Comparison of ENCODE assay signal across 8 cellular contexts in genomic region chr17:79728169-79728907, GRCh38. TPM values are rescaled to one million over a fixed set of nuclear protein-coding genes. Genes with fewer than 3 reads are reported as not detected.
DNase-seq lines count a peak whose midpoint lies in the region; ATAC-seq and TF ChIP-seq lines count a peak whose summit lies in the region.

No MANE protein-coding gene starts in this region.

- H2BK15ac ChIP-seq in IMR-90 (ENCODE audit: low read depth, low read length), result no peak overlapping the region

- no peak for TF ChIP-seq RAD21 in IMR-90 (IDR thresholded peaks at IDR 0.05; ENCODE audit: low read length)

- H3K27ac Mint-ChIP-seq in activated T-cell treated with anti-CD3 and anti-CD28 coated beads, Interleukin-2, amount 50 U/mL, for 72 hours, result peak overlapping the region; percentile 67
- peak overlapping the region; percentile 72 to 85 for H3K27ac Mint-ChIP-seq in natural killer cell
- peak overlapping the region; percentile 74 for H3K27ac Mint-ChIP-seq in stimulated activated effector memory CD8-positive, alpha-beta T cell treated with anti-CD3 and anti-CD28 coated beads, Interleukin-12 subunit alpha, Interleukin-12 subunit beta, amount 100 ng/mL, for 72 hours

- ATAC-seq in IMR-90 (ENCODE audit: low read depth) (peak; percentile 92), natural killer cell (peak; percentile 74 to 94 (median 92)), GM21515 (IDR thresholded peaks at IDR 0.05; ENCODE audit: unreplicated experiment) (no peak)
- peak; percentile 88 to 90 for ATAC-seq in activated T-cell treated with anti-CD3 and anti-CD28 coated beads, Interleukin-2, amount 50 U/mL, for 72 hours (replicated peaks in 1 of 2)
- peak; percentile 76 for ATAC-seq in stimulated activated effector memory CD8-positive, alpha-beta T cell treated with anti-CD3 and anti-CD28 coated beads, Interleukin-12 subunit alpha, Interleukin-12 subunit beta, amount 100 ng/mL, for 72 hours

- intact Hi-C loops in IMR-90 (cut with micrococcal nuclease) (no loop called here), PC-9 (cut with micrococcal nuclease; ENCODE audit: unreplicated experiment) (no loop called here), natural killer cell (cut with micrococcal nuclease) (no loop called here)

- H2BK20ac ChIP-seq in IMR-90 (ENCODE audit: low read depth, low read length), result no peak overlapping the region

- no peaks in the 10 kb centered on the region for H3K36me3 ChIP-seq in IMR-90 (ENCODE audit: control insufficient read depth, insufficient read depth, low read length)
- H3K36me3 ChIP-seq in PC-9 (ENCODE audit: low read depth), result no peaks in the 10 kb centered on the region

- peak overlapping the region; percentile 71 to 88 for H4K8ac ChIP-seq in IMR-90 (ENCODE audit: low read depth in 2 of 2, low read length in 2 of 2)

- peak overlapping the region; percentile 79 to 80 for H3K4me3 Mint-ChIP-seq in activated T-cell treated with anti-CD3 and anti-CD28 coated beads, Interleukin-2, amount 50 U/mL, for 72 hours
- H3K4me3 Mint-ChIP-seq in natural killer cell, result peak overlapping the region; percentile 76
- peak overlapping the region; percentile 60 for H3K4me3 Mint-ChIP-seq in stimulated activated effector memory CD8-positive, alpha-beta T cell treated with anti-CD3 and anti-CD28 coated beads, Interleukin-12 subunit alpha, Interleukin-12 subunit beta, amount 100 ng/mL, for 72 hours

- H3K27me3 ChIP-seq in IMR-90 (ENCODE audit: control insufficient read depth, insufficient read depth, low read length) (no peaks in the 10 kb centered on the region; the same call in 1 of the 2 replicates), PC-9 (ENCODE audit: insufficient read depth, low read depth) (no peaks in the 10 kb centered on the region)

- no peaks in the 10 kb centered on the region for H4K20me1 ChIP-seq in IMR-90 (ENCODE audit: insufficient read depth, low read length)
- no peaks in the 10 kb centered on the region for H4K20me1 ChIP-seq in PC-9 (ENCODE audit: insufficient read depth)

- H3K4me3 ChIP-seq in IMR-90 (ENCODE audit: insufficient read depth, low read depth, low read length), result no peak overlapping the region
- H3K4me3 ChIP-seq in PC-9, result no peak overlapping the region

- no peaks in the 10 kb centered on the region for H3K79me1 ChIP-seq in IMR-90 (ENCODE audit: low read depth in 1 of 2, low read length in 2 of 2)

- H3K9me1 ChIP-seq in IMR-90 (ENCODE audit: insufficient read depth, low read length), result peaks cover 3% of the 10 kb centered on the region; the same call in 1 of the 2 replicates

- no peak overlapping the region for H3K9ac ChIP-seq in IMR-90 (ENCODE audit: low read depth, low read length)

- H3K4me1 ChIP-seq in IMR-90 (ENCODE audit: control insufficient read depth, insufficient read depth, low read length) (no peaks in the 10 kb centered on the region), PC-9 (replicated peaks; ENCODE audit: insufficient read depth) (no peaks in the 10 kb centered on the region)

- peak overlapping the region; percentile 66 for H4K5ac ChIP-seq in IMR-90 (ENCODE audit: low read depth, low read length)

- no peak overlapping the region for H3K14ac ChIP-seq in IMR-90 (replicated peaks; ENCODE audit: low read depth, low read length)

- H2BK120ac ChIP-seq in IMR-90 (ENCODE audit: low read depth, low read length), result no peak overlapping the region

- 85% methylated on average over 8 of the region's 22 CpGs; no CpG with 5 or more reads in 1 of the 2 experiments for WGBS in IMR-90 (ENCODE audit: extremely low coverage in 2 of 2, insufficient read length in 1 of 2), 2 experiments

- CTCF ChIA-PET in IMR-90 (lab: Yijun Ruan, JAX), result interaction anchor here (0.9 kb wide), 1 partner anchor 14 kb away, joined by 3 read pairs; no protein-coding TSS in a partner anchor
- CTCF ChIA-PET in PC-9 (lab: Charles Lee), result no interaction called here

- no peak overlapping the region for H3K56ac ChIP-seq in IMR-90 (ENCODE audit: extremely low read depth, insufficient read depth, low read length)

- H3K4me1 Mint-ChIP-seq in activated T-cell treated with anti-CD3 and anti-CD28 coated beads, Interleukin-2, amount 50 U/mL, for 72 hours (ENCODE audit: low read depth), result peaks cover 12% of the 10 kb centered on the region
- H3K4me1 Mint-ChIP-seq in natural killer cell, result peaks cover 18% of the 10 kb centered on the region in 2 donors
- peaks cover 50% of the 10 kb centered on the region for H3K4me1 Mint-ChIP-seq in stimulated activated effector memory CD8-positive, alpha-beta T cell treated with anti-CD3 and anti-CD28 coated beads, Interleukin-12 subunit alpha, Interleukin-12 subunit beta, amount 100 ng/mL, for 72 hours

- no peaks in the 10 kb centered on the region for H3K36me3 Mint-ChIP-seq in activated T-cell treated with anti-CD3 and anti-CD28 coated beads, Interleukin-2, amount 50 U/mL, for 72 hours (ENCODE audit: insufficient read depth in 2 of 2)
- no peaks in the 10 kb centered on the region for H3K36me3 Mint-ChIP-seq in natural killer cell
- H3K36me3 Mint-ChIP-seq in stimulated activated effector memory CD8-positive, alpha-beta T cell treated with anti-CD3 and anti-CD28 coated beads, Interleukin-12 subunit alpha, Interleukin-12 subunit beta, amount 100 ng/mL, for 72 hours, result peaks cover 6% of the 10 kb centered on the region

- no peaks in the 10 kb centered on the region for H3K27me3 Mint-ChIP-seq in activated T-cell treated with anti-CD3 and anti-CD28 coated beads, Interleukin-2, amount 50 U/mL, for 72 hours (ENCODE audit: low read depth)
- H3K27me3 Mint-ChIP-seq in natural killer cell (ENCODE audit: low read depth in 2 of 2), result no peaks in the 10 kb centered on the region

- H3K4me2 ChIP-seq in IMR-90 (ENCODE audit: low read depth, low read length), result peak overlapping the region; percentile 31; the same call in 1 of the 2 replicates
- H3K4me2 ChIP-seq in PC-9, result peak overlapping the region; percentile 43

- H3K4ac ChIP-seq in IMR-90 (ENCODE audit: low read depth, low read length), result peak overlapping the region; percentile 63

- BruUV-seq in IMR-90 (replicated peaks; lab: Mats Ljungman, UMichigan) (no TSS peak), PC-9 (replicated peaks; lab: Mats Ljungman, UMichigan) (no TSS peak)

- dilution Hi-C loops in IMR-90 (cut with HindIII; ENCODE audit: low sequenced_read_pairs, unreplicated experiment), result no loop called here

- TF ChIP-seq CTCF in IMR-90 (conservative IDR thresholded peaks at IDR 0.05; ENCODE audit: low read depth, low read length) (no peak), PC-9 (conservative IDR thresholded peaks at IDR 0.05) (no peak), natural killer cell (IDR thresholded peaks at IDR 0.05) (no peak)

- H3K9me3 Mint-ChIP-seq in activated T-cell treated with anti-CD3 and anti-CD28 coated beads, Interleukin-2, amount 50 U/mL, for 72 hours, result no peaks in the 10 kb centered on the region
- no peaks in the 10 kb centered on the region for H3K9me3 Mint-ChIP-seq in natural killer cell
- no peaks in the 10 kb centered on the region for H3K9me3 Mint-ChIP-seq in stimulated activated effector memory CD8-positive, alpha-beta T cell treated with anti-CD3 and anti-CD28 coated beads, Interleukin-12 subunit alpha, Interleukin-12 subunit beta, amount 100 ng/mL, for 72 hours

- no peaks in the 10 kb centered on the region for H3K9me2 ChIP-seq in PC-9 (ENCODE audit: insufficient read depth)

- POLR2A ChIA-PET in IMR-90 (lab: Charles Lee; ENCODE audit: unreplicated experiment), result no interaction called here
- POLR2A ChIA-PET in PC-9 (lab: Charles Lee; ENCODE audit: unreplicated experiment), result no interaction called here

- H3K23ac ChIP-seq in IMR-90 (ENCODE audit: low read depth, low read length), result no peak overlapping the region

- no peak for TF ChIP-seq POLR2A in IMR-90 (IDR thresholded peaks at IDR 0.05; ENCODE audit: low read depth, low read length)

- no peak overlapping the region for H2BK5ac ChIP-seq in IMR-90 (ENCODE audit: low read depth, low read length, poor library complexity, severe bottlenecking)

- H3K27ac ChIP-seq in IMR-90 (ENCODE audit: insufficient read depth, low read length), result no peak overlapping the region; the same call in 1 of the 2 replicates
- no peak overlapping the region for H3K27ac ChIP-seq in PC-9

- H4K91ac ChIP-seq in IMR-90 (ENCODE audit: insufficient read depth, low read depth, low read length), result no peak overlapping the region

- H3K79me2 ChIP-seq in PC-9 (ENCODE audit: low read depth), result no peaks in the 10 kb centered on the region

- H2AK5ac ChIP-seq in IMR-90 (ENCODE audit: low read depth, low read length), result no peak overlapping the region

- H2AFZ ChIP-seq in IMR-90 (replicated peaks; ENCODE audit: low read length, poor library complexity) (peak overlapping the region; percentile 96), PC-9 (no peak overlapping the region)

- DNase-seq in EL, result peak; percentile 88
- peak; percentile 91 for DNase-seq in IMR-90
- peak; percentile 60 to 70 for DNase-seq in PC-9
- peak; percentile 84 to 87 for DNase-seq in activated T-cell treated with anti-CD3 and anti-CD28 coated beads, Interleukin-2, amount 50 U/mL, for 72 hours
- DNase-seq in fibroblast of gingiva (ENCODE audit: low read depth), result peak; percentile 88
- DNase-seq in natural killer cell, result peak; percentile 77
- DNase-seq in stimulated activated effector memory CD8-positive, alpha-beta T cell treated with anti-CD3 and anti-CD28 coated beads, Interleukin-12 subunit alpha, Interleukin-12 subunit beta, amount 100 ng/mL, for 72 hours (ENCODE audit: low spot score in 2 of 2), result peak; percentile 63 to 88

- H3F3A ChIP-seq in PC-9 (ENCODE audit: insufficient read depth, low read depth), result no peaks in the 10 kb centered on the region

- in situ Hi-C loops in IMR-90 (cut with MboI; ENCODE audit: low sequenced_read_pairs), result no loop called here

- H3K9me3 ChIP-seq in IMR-90 (ENCODE audit: control insufficient read depth, insufficient read depth, low read length) (no peaks in the 10 kb centered on the region), PC-9 (ENCODE audit: insufficient read depth, low read depth) (no peaks in the 10 kb centered on the region)

- H2AK9ac ChIP-seq in IMR-90 (replicated peaks; ENCODE audit: low read depth, low read length, poor library complexity), result no peak overlapping the region

- H3K18ac ChIP-seq in IMR-90 (ENCODE audit: low read depth, low read length), result no peak overlapping the region

RNA-seq across cellular contexts. Expression of gene ENPP7, which starts 2.4 kb away (rescaled TPM):
- total RNA-seq in IMR-90 (2012; rRNA removed) (not detected in 2 replicates), PC-9 (2021) (not detected in 2 replicates), natural killer cell (under 1 TPM in 1 of 3 donors, not detected in 2; 0.95 TPM)
- polyA plus RNA-seq in IMR-90 (2012; rRNA removed), result not detected in 2 replicates
- not detected in 2 replicates for polyA plus RNA-seq in IMR-90 (2012; cell fraction: cytosol; rRNA removed)
- not detected in 2 replicates for polyA plus RNA-seq in IMR-90 (2012; cell fraction: nucleus; rRNA removed; ENCODE audit: low replicate concordance)
- total RNA-seq in activated T-cell treated with anti-CD3 and anti-CD28 coated beads, Interleukin-2, amount 50 U/mL, for 72 hours, result not detected

RNA-seq across cellular contexts. Expression of gene CBX2, which starts 49.6 kb away (rescaled TPM):
- total RNA-seq in IMR-90 (2012; rRNA removed), result 2.0 and 2.2 TPM in 2 replicates
- polyA plus RNA-seq in IMR-90 (2012; rRNA removed), result 3.2 and 4.0 TPM in 2 replicates
- polyA plus RNA-seq in IMR-90 (2012; cell fraction: cytosol; rRNA removed), result 2.9 and 4.0 TPM in 2 replicates
- 4.3 and 7.7 TPM in 2 replicates for polyA plus RNA-seq in IMR-90 (2012; cell fraction: nucleus; rRNA removed; ENCODE audit: low replicate concordance)
- total RNA-seq in PC-9 (2021), result 30.4 and 32.6 TPM in 2 replicates
- total RNA-seq in activated T-cell treated with anti-CD3 and anti-CD28 coated beads, Interleukin-2, amount 50 U/mL, for 72 hours, result 1 to 10 TPM; 2.4 to 5.6 TPM
- 1 to 10 TPM in 1 of 3 donors, under 1 TPM in 1, not detected in 1; 0.18 to 1.3 TPM for total RNA-seq in natural killer cell
